26 cellular contexts compared by ENCODE assay signal in the genomic region with DNA sequence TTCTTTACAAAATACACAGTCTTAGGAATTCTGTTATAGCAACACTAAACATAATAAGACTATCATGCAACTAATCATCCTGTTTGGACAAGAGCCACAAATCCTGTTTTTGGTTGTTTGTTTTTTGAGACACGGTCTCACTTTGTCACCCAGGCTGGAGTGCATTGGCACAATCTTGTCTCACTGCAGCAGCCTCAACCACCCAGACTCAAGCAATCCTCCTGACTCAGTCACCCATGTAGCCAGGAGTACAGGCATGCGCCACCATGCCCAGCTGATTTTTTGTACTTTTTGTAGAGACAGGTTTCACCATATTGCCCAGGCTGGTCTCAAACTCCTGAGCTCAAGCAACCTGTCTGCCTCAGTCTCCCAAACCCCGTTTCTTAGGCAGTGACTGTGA.
"Had no signal": no experiment of that assay in that cellular context is flagged by ENCODE, and none has a peak within 500 bp of the region (broad histone marks: within the 10 kb centered on the region; RNA-seq: fewer than 3 reads in every experiment).

No MANE protein-coding gene starts in this region.

- H3K9me3 ChIP-seq: left ventricle myocardium inferior, mucosa of descending colon, pancreas, right atrium auricular region, right lobe of liver, tibial nerve had no signal

- H3K4me3 Mint-ChIP-seq: memory B cell; naive thymus-derived CD4-positive, alpha-beta T cell; natural killer cell treated with Interleukin-12 subunit alpha and Interleukin-12 subunit beta and Interleukin-15 and Interleukin-18, amount 100 ng/mL, for 72 hours; neural crest cell; stimulated activated memory B cell treated with anti-CD40 and anti-IgM and Interleukin-4, amounts not matched to agents 10 μg/mL and 1 μg/mL and 100 μg/mL, for 72 hours; stimulated activated naive CD8-positive, alpha-beta T cell treated with anti-CD3 and anti-CD28 coated beads, Interleukin-15, amount 100 ng/mL, for 72 hours; type B pancreatic cell had no signal

- H2AFZ ChIP-seq: hepatocyte had no signal

- H3K36me3 Mint-ChIP-seq: memory B cell; stimulated activated memory B cell treated with anti-CD40 and anti-IgM and Interleukin-4, amounts not matched to agents 10 μg/mL and 1 μg/mL and 100 μg/mL, for 72 hours had no signal

- H3K27me3 ChIP-seq: hepatocyte, pancreas, right atrium auricular region, right lobe of liver, tibial nerve had no signal

- H3K4me3 ChIP-seq: hepatocyte, left ventricle myocardium inferior, mucosa of descending colon, pancreas, right atrium auricular region, right lobe of liver, smooth muscle cell, tibial nerve had no signal

- H3K4me2 ChIP-seq: hepatocyte, smooth muscle cell had no signal

- H3K27ac Mint-ChIP-seq: memory B cell; naive thymus-derived CD4-positive, alpha-beta T cell; natural killer cell treated with Interleukin-12 subunit alpha and Interleukin-12 subunit beta and Interleukin-15 and Interleukin-18, amount 100 ng/mL, for 72 hours; stimulated activated memory B cell treated with anti-CD40 and anti-IgM and Interleukin-4, amounts not matched to agents 10 μg/mL and 1 μg/mL and 100 μg/mL, for 72 hours; type B pancreatic cell had no signal

- H3K27me3 Mint-ChIP-seq: naive thymus-derived CD4-positive, alpha-beta T cell; natural killer cell treated with Interleukin-12 subunit alpha and Interleukin-12 subunit beta and Interleukin-15 and Interleukin-18, amount 100 ng/mL, for 72 hours; stimulated activated naive CD8-positive, alpha-beta T cell treated with anti-CD3 and anti-CD28 coated beads, Interleukin-15, amount 100 ng/mL, for 72 hours; type B pancreatic cell had no signal

- H3K27ac ChIP-seq: hepatocyte, left ventricle myocardium inferior, pancreas, right atrium auricular region, right lobe of liver, tibial nerve had no signal

- H3K4me1 Mint-ChIP-seq: memory B cell; neural crest cell; stimulated activated memory B cell treated with anti-CD40 and anti-IgM and Interleukin-4, amounts not matched to agents 10 μg/mL and 1 μg/mL and 100 μg/mL, for 72 hours; stimulated activated naive CD8-positive, alpha-beta T cell treated with anti-CD3 and anti-CD28 coated beads, Interleukin-15, amount 100 ng/mL, for 72 hours had no signal

- ATAC-seq: mucosa of descending colon; naive thymus-derived CD4-positive, alpha-beta T cell; natural killer cell treated with Interleukin-12 subunit alpha and Interleukin-12 subunit beta and Interleukin-15 and Interleukin-18, amount 100 ng/mL, for 72 hours; pancreas; stimulated activated memory B cell treated with anti-CD40 and anti-IgM and Interleukin-4, amounts not matched to agents 10 μg/mL and 1 μg/mL and 100 μg/mL, for 72 hours; stimulated activated naive CD8-positive, alpha-beta T cell treated with anti-CD3 and anti-CD28 coated beads, Interleukin-15, amount 100 ng/mL, for 72 hours had no signal

- H3K36me3 ChIP-seq: left ventricle myocardium inferior, pancreas, right atrium auricular region, right lobe of liver had no signal

- H3K9me3 Mint-ChIP-seq: memory B cell; natural killer cell treated with Interleukin-12 subunit alpha and Interleukin-12 subunit beta and Interleukin-15 and Interleukin-18, amount 100 ng/mL, for 72 hours; neural crest cell; stimulated activated memory B cell treated with anti-CD40 and anti-IgM and Interleukin-4, amounts not matched to agents 10 μg/mL and 1 μg/mL and 100 μg/mL, for 72 hours; stimulated activated naive CD8-positive, alpha-beta T cell treated with anti-CD3 and anti-CD28 coated beads, Interleukin-15, amount 100 ng/mL, for 72 hours; type B pancreatic cell had no signal

- FAIRE-seq: pancreas, urothelium cell line had no signal

- H3K4me1 ChIP-seq: left ventricle myocardium inferior, pancreas, right atrium auricular region, tibial nerve had no signal

- DNase-seq: islet precursor cell; left ventricle myocardium inferior; midbrain; mucosa of descending colon; naive thymus-derived CD4-positive, alpha-beta T cell; nucleus accumbens; pancreas; posterior cingulate gyrus; right lobe of liver; stimulated activated CD4-positive, alpha-beta T cell treated with anti-CD3 and anti-CD28 coated beads, Interleukin-1b, Interleukin-23, amount 100 ng/mL, for 48 hours; stimulated activated CD4-positive, alpha-beta T cell treated with anti-CD3 and anti-CD28 coated beads, Interleukin-2, amount 100 ng/mL, for 48 hours; stimulated activated CD4-positive, alpha-beta T cell treated with anti-CD3 and anti-CD28 coated beads, Interleukin-4, amount 100 ng/mL, for 4 hours; stimulated activated CD8-positive, alpha-beta memory T cell treated with anti-CD3 and anti-CD28 coated beads, Interleukin-4, amount 100 ng/mL, for 48 hours; stimulated activated naive CD4-positive, alpha-beta T cell treated with Interleukin-2 at 50 U/mL for 16 hours; stimulated activated naive CD8-positive, alpha-beta T cell treated with anti-CD3 and anti-CD28 coated beads, Interleukin-15, amount 100 ng/mL, for 72 hours; substantia nigra had no signal
